In the genomic region with DNA sequence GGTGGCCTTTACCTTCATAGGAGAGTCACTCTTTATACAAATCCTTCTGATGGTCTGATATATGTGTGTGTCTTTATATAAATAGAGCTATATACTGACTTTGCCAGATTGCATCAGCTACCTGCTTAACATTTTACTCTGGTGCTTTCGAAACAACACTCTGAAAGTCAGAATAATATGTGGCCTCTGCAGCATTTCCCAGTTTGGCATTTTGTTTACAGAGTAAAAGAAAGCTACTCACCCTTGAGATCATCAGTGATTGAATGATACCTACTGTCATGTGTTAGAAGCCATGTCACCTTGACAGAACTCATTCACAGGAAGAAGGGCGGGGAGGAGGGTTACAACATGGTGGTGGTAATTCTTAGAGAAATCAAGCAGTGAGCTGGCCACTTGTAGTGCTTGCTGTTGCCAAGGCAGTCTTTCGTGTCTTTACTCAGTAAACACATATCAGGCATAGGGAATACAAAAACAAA, we compare ENCODE assay signal across 16 cellular contexts. TPM values are rescaled to one million over a fixed set of nuclear protein-coding genes. Genes with fewer than 3 reads are reported as not detected.
A peak's percentile ranks its signal among the peaks of the same experiment; 100 is the strongest.
DNase-seq lines count a peak whose midpoint lies in the region; ATAC-seq, FAIRE-seq and TF ChIP-seq lines count a peak whose summit lies in the region.
"Had no signal": no experiment of that assay in that cellular context is flagged by ENCODE, and none has a peak within 500 bp of the region (broad histone marks: within the 10 kb centered on the region; RNA-seq: fewer than 3 reads in every experiment).

Gene PLAC1, minus strand, starts transcription at position 51 of the 476 bp plus-strand sequence. CDS start 91,789 bp downstream, outside the sequence.

- peaks cover 0 to 51% of the 10 kb centered on the region in 2 donors for H3K27me3 ChIP-seq in breast epithelium
- H3K27me3 ChIP-seq in bronchial epithelial cell (ENCODE audit: control insufficient read depth, insufficient read depth, low read length), result no peaks in the 10 kb centered on the region

- H3K36me3 ChIP-seq in breast epithelium, result no peaks in the 10 kb centered on the region
- H3K36me3 ChIP-seq in bronchial epithelial cell (ENCODE audit: control insufficient read depth, insufficient read depth, low read length), result no peaks in the 10 kb centered on the region

- H3K9me3 Mint-ChIP-seq in MCF 10A (ENCODE audit: unreplicated experiment), result no peaks in the 10 kb centered on the region
- H3K9me3 Mint-ChIP-seq in activated T-helper 17 cell treated with anti-CD3 and anti-CD28 coated beads, Interleukin-2, amount 50 U/mL, for 72 hours, result no peaks in the 10 kb centered on the region
- H3K9me3 Mint-ChIP-seq: CD4-positive, alpha-beta T cell; T-cell had no signal

- CTCF ChIA-PET in MCF 10A (lab: Yijun Ruan, JAX), result interaction anchor here (1.3 kb wide), 1 partner anchor 12 kb away, joined by 4 read pairs; no protein-coding TSS in a partner anchor

- no peaks in the 10 kb centered on the region for H3K4me1 ChIP-seq in breast epithelium

- no TSS peak for BruUV-seq in MCF 10A (replicated peaks; lab: Mats Ljungman, UMichigan)

- no peak within 1 kb of the TSS for H3K27ac ChIP-seq in breast epithelium

- no peak for ATAC-seq in activated T-helper 17 cell treated with anti-CD3 and anti-CD28 coated beads, Interleukin-2, amount 50 U/mL, for 72 hours (replicated peaks)
- ATAC-seq in GM18861 (IDR thresholded peaks at IDR 0.05; ENCODE audit: unreplicated experiment), result no peak
- ATAC-seq: T-cell had no signal

- POLR2A ChIA-PET in MCF 10A (lab: Yijun Ruan, JAX), result interaction anchor here (0.6 to 2.6 kb wide), 7 partner anchors 12 to 1700 kb away, joined by 3 to 9 read pairs (median 5); no protein-coding TSS in a partner anchor

- peak within 1 kb of the TSS; percentile 2 for H3K27ac Mint-ChIP-seq in MCF 10A (ENCODE audit: low read depth, unreplicated experiment)
- no peak within 1 kb of the TSS for H3K27ac Mint-ChIP-seq in activated T-helper 17 cell treated with anti-CD3 and anti-CD28 coated beads, Interleukin-2, amount 50 U/mL, for 72 hours
- H3K27ac Mint-ChIP-seq: B cell; CD4-positive, alpha-beta T cell; T-cell had no signal

- H3K36me3 Mint-ChIP-seq in MCF 10A (ENCODE audit: insufficient read depth, unreplicated experiment), result no peaks in the 10 kb centered on the region
- H3K36me3 Mint-ChIP-seq in activated T-helper 17 cell treated with anti-CD3 and anti-CD28 coated beads, Interleukin-2, amount 50 U/mL, for 72 hours (ENCODE audit: low read depth), result no peaks in the 10 kb centered on the region
- H3K36me3 Mint-ChIP-seq: T-cell had no signal

- H3K9me3 ChIP-seq in breast epithelium, result no peaks in the 10 kb centered on the region

- DNase-seq in MCF 10A (ENCODE audit: unreplicated experiment) (peak; percentile 9), breast epithelium (ENCODE audit: low spot score in 2 of 2) (no peak), NCI-H774 (lab: John Stamatoyannopoulos, UW) (peak; percentile 39), bronchial epithelial cell (ENCODE audit: low read depth) (peak; percentile 32), AML-193 (lab: John Stamatoyannopoulos, UW) (no peak)
- DNase-seq: ACHN; Calu3; CD4-positive, alpha-beta T cell; GF-D8; GOT3; NCI-H1105 treated with DMSO at 0.1 percent for 48 hours; NCI-H187 treated with DMSO at 0.1 percent for 48 hours; T-cell had no signal

- peaks cover 33% of the 10 kb centered on the region for H3K27me3 Mint-ChIP-seq in MCF 10A (ENCODE audit: insufficient read depth, unreplicated experiment)
- H3K27me3 Mint-ChIP-seq in activated T-helper 17 cell treated with anti-CD3 and anti-CD28 coated beads, Interleukin-2, amount 50 U/mL, for 72 hours, result peaks cover 9% of the 10 kb centered on the region
- H3K27me3 Mint-ChIP-seq: B cell had no signal

- H3K4me3 ChIP-seq in breast epithelium (no peak within 1 kb of the TSS), bronchial epithelial cell (ENCODE audit: low read depth, low read length) (no peak within 1 kb of the TSS)

- H3K4me3 Mint-ChIP-seq in MCF 10A (ENCODE audit: unreplicated experiment), result no peak within 1 kb of the TSS
- no peak within 1 kb of the TSS for H3K4me3 Mint-ChIP-seq in activated T-helper 17 cell treated with anti-CD3 and anti-CD28 coated beads, Interleukin-2, amount 50 U/mL, for 72 hours
- H3K4me3 Mint-ChIP-seq: B cell; CD4-positive, alpha-beta T cell; T-cell had no signal

- intact Hi-C loops in MCF 10A (cut with micrococcal nuclease) (no loop called here), breast epithelium (cut with DNase I; ENCODE audit: low total_unique reads) (no loop called here)

- no peak for TF ChIP-seq CTCF in MCF 10A (IDR thresholded peaks at IDR 0.05; ENCODE audit: unreplicated experiment)
- TF ChIP-seq CTCF in breast epithelium (IDR thresholded peaks at IDR 0.05), result no peak
- TF ChIP-seq CTCF in bronchial epithelial cell (IDR thresholded peaks at IDR 0.05; ENCODE audit: insufficient read depth, low read length, severe bottlenecking), result no peak

- no peak for FAIRE-seq in bronchial epithelial cell (lab: Jason Lieb, UNC)

- peaks cover 13% of the 10 kb centered on the region for H3K4me1 Mint-ChIP-seq in MCF 10A (ENCODE audit: insufficient read depth, unreplicated experiment)
- peaks cover 11% of the 10 kb centered on the region for H3K4me1 Mint-ChIP-seq in activated T-helper 17 cell treated with anti-CD3 and anti-CD28 coated beads, Interleukin-2, amount 50 U/mL, for 72 hours
- H3K4me1 Mint-ChIP-seq: B cell had no signal

- no peak for TF ChIP-seq POLR2A in breast epithelium (IDR thresholded peaks at IDR 0.05)

RNA-seq across cellular contexts. Expression of gene PLAC1, which starts in this region (rescaled TPM):
- 0.83 and 0.91 TPM in 2 replicates for total RNA-seq in MCF 10A (2022)
- total RNA-seq in breast epithelium, result not detected
- 1.3 and 5.1 TPM in 2 replicates for total RNA-seq in bronchial epithelial cell
- total RNA-seq in activated T-helper 17 cell treated with anti-CD3 and anti-CD28 coated beads, Interleukin-2, amount 50 U/mL, for 72 hours, result 1 to 10 TPM in 1 of 2 donors, not detected in 1; 1.1 TPM
- total RNA-seq: B cell; Calu3; CD4-positive, alpha-beta T cell; T-cell had no signal

Comparison
In these comparisons a context has a peak if more than half of its experiments do, and no peak if none do; other contexts are left out.
1. Peak in DNase-seq in MCF 10A; RNA of the gene not detected or under 1 TPM.
2. DNase-seq: peak in NCI-H774 (single experiment) and bronchial epithelial cell (single experiment); none in breast epithelium (0 of 2) and AML-193 (0 of 2).